ENCODE assay signal across 1 cellular context in the genomic region with DNA sequence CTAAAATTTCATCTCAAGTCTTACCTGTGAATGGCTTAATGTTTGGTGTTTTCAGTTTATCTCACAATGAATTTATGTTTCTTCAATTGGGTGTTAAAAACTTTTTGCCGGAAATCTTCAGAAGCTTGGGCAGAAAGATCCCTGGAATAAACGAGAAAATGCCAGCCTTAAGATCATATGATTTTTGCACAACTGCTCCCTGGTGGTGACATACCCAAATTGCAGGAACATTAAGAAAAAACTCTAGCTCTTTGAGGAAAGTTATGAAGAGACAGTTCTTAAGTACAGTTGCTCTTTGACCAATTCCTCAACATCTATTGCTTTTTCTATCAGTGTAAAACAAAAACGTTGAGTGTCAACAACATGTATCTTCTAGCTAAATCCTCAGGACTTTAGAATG.
TF ChIP-seq lines count a peak whose summit lies in the region.

No MANE protein-coding gene starts in this region.

TF ChIP-seq in K562, 482 proteins besides CTCF, POLR2A, EP300 and RAD21 (continued from another document):
- TF ChIP-seq, protein P1, sequence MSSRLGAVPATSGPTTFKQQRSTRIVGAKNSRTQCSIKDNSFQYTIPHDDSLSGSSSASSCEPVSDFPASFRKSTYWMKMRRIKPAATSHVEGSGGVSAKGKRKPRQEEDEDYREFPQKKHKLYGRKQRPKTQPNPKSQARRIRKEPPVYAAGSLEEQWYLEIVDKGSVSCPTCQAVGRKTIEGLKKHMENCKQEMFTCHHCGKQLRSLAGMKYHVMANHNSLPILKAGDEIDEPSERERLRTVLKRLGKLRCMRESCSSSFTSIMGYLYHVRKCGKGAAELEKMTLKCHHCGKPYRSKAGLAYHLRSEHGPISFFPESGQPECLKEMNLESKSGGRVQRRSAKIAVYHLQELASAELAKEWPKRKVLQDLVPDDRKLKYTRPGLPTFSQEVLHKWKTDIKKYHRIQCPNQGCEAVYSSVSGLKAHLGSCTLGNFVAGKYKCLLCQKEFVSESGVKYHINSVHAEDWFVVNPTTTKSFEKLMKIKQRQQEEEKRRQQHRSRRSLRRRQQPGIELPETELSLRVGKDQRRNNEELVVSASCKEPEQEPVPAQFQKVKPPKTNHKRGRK (tag; IDR thresholded peaks at IDR 0.05): no peak
- TF ChIP-seq SMAD4 (CRISPR knock-in tag; conservative IDR thresholded peaks at IDR 0.05): no peak
- no peak for TF ChIP-seq ZZZ3 (IDR thresholded peaks at IDR 0.05)
- no peak for TF ChIP-seq BRD9 (IDR thresholded peaks at IDR 0.05; ENCODE audit: low read depth, partially characterized antibody)
- no peak for TF ChIP-seq MAZ (CRISPR knock-in tag; conservative IDR thresholded peaks at IDR 0.05 in 1 of 2, IDR thresholded peaks at IDR 0.05 in 1 of 2)
- TF ChIP-seq POU5F1 (IDR thresholded peaks at IDR 0.05; ENCODE audit: borderline replicate concordance, low read depth, low read length, partially characterized antibody): no peak
- TF ChIP-seq TARDBP (IDR thresholded peaks at IDR 0.05): no peak
